Comparison of ENCODE assay signal across 1 cellular context in the genomic region with DNA sequence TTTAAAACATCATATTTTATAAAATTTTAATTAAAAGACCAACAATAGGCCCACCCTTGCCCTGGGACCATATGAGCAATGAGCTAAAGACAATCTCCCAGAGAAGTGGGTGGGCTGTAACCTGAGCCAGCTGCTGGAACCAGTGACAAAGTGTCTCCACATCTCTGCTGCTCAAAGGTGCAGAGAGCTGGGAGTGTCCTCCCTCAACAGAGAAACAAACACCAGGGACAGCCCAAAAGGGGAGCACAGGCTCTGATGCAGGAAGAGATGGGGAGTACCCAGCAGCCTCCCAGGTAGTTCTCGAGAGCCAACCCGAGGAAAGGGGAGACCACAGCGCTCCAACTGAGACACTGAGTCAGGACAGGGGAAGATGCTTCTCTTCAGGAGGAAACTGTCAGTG.
TF ChIP-seq lines count a peak whose summit lies in the region.

No MANE protein-coding gene starts in this region.

TF ChIP-seq in K562, 482 proteins besides CTCF, POLR2A, EP300 and RAD21 (continued from another document):
- TF ChIP-seq, protein P1, sequence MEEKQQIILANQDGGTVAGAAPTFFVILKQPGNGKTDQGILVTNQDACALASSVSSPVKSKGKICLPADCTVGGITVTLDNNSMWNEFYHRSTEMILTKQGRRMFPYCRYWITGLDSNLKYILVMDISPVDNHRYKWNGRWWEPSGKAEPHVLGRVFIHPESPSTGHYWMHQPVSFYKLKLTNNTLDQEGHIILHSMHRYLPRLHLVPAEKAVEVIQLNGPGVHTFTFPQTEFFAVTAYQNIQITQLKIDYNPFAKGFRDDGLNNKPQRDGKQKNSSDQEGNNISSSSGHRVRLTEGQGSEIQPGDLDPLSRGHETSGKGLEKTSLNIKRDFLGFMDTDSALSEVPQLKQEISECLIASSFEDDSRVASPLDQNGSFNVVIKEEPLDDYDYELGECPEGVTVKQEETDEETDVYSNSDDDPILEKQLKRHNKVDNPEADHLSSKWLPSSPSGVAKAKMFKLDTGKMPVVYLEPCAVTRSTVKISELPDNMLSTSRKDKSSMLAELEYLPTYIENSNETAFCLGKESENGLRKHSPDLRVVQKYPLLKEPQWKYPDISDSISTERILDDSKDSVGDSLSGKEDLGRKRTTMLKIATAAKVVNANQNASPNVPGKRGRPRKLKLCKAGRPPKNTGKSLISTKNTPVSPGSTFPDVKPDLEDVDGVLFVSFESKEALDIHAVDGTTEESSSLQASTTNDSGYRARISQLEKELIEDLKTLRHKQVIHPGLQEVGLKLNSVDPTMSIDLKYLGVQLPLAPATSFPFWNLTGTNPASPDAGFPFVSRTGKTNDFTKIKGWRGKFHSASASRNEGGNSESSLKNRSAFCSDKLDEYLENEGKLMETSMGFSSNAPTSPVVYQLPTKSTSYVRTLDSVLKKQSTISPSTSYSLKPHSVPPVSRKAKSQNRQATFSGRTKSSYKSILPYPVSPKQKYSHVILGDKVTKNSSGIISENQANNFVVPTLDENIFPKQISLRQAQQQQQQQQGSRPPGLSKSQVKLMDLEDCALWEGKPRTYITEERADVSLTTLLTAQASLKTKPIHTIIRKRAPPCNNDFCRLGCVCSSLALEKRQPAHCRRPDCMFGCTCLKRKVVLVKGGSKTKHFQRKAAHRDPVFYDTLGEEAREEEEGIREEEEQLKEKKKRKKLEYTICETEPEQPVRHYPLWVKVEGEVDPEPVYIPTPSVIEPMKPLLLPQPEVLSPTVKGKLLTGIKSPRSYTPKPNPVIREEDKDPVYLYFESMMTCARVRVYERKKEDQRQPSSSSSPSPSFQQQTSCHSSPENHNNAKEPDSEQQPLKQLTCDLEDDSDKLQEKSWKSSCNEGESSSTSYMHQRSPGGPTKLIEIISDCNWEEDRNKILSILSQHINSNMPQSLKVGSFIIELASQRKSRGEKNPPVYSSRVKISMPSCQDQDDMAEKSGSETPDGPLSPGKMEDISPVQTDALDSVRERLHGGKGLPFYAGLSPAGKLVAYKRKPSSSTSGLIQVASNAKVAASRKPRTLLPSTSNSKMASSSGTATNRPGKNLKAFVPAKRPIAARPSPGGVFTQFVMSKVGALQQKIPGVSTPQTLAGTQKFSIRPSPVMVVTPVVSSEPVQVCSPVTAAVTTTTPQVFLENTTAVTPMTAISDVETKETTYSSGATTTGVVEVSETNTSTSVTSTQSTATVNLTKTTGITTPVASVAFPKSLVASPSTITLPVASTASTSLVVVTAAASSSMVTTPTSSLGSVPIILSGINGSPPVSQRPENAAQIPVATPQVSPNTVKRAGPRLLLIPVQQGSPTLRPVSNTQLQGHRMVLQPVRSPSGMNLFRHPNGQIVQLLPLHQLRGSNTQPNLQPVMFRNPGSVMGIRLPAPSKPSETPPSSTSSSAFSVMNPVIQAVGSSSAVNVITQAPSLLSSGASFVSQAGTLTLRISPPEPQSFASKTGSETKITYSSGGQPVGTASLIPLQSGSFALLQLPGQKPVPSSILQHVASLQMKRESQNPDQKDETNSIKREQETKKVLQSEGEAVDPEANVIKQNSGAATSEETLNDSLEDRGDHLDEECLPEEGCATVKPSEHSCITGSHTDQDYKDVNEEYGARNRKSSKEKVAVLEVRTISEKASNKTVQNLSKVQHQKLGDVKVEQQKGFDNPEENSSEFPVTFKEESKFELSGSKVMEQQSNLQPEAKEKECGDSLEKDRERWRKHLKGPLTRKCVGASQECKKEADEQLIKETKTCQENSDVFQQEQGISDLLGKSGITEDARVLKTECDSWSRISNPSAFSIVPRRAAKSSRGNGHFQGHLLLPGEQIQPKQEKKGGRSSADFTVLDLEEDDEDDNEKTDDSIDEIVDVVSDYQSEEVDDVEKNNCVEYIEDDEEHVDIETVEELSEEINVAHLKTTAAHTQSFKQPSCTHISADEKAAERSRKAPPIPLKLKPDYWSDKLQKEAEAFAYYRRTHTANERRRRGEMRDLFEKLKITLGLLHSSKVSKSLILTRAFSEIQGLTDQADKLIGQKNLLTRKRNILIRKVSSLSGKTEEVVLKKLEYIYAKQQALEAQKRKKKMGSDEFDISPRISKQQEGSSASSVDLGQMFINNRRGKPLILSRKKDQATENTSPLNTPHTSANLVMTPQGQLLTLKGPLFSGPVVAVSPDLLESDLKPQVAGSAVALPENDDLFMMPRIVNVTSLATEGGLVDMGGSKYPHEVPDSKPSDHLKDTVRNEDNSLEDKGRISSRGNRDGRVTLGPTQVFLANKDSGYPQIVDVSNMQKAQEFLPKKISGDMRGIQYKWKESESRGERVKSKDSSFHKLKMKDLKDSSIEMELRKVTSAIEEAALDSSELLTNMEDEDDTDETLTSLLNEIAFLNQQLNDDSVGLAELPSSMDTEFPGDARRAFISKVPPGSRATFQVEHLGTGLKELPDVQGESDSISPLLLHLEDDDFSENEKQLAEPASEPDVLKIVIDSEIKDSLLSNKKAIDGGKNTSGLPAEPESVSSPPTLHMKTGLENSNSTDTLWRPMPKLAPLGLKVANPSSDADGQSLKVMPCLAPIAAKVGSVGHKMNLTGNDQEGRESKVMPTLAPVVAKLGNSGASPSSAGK (IDR thresholded peaks at IDR 0.05) = no peak
- TF ChIP-seq PPARD (CRISPR knock-in tag; IDR thresholded peaks at IDR 0.05) = no peak
- TF ChIP-seq ATF7 (IDR thresholded peaks at IDR 0.05) = no peak
- TF ChIP-seq ZNF121 (CRISPR knock-in tag; conservative IDR thresholded peaks at IDR 0.05) = no peak
- TF ChIP-seq, protein P2, sequence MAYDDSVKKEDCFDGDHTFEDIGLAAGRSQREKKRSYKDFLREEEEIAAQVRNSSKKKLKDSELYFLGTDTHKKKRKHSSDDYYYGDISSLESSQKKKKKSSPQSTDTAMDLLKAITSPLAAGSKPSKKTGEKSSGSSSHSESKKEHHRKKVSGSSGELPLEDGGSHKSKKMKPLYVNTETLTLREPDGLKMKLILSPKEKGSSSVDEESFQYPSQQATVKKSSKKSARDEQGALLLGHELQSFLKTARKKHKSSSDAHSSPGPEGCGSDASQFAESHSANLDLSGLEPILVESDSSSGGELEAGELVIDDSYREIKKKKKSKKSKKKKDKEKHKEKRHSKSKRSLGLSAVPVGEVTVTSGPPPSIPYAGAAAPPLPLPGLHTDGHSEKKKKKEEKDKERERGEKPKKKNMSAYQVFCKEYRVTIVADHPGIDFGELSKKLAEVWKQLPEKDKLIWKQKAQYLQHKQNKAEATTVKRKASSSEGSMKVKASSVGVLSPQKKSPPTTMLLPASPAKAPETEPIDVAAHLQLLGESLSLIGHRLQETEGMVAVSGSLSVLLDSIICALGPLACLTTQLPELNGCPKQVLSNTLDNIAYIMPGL (CRISPR knock-in tag; IDR thresholded peaks at IDR 0.05) = no peak
- TF ChIP-seq ZNF146 (CRISPR knock-in tag; IDR thresholded peaks at IDR 0.05; ENCODE audit: unreplicated experiment) = no peak
- TF ChIP-seq EP400 (IDR thresholded peaks at IDR 0.05) = no peak
- TF ChIP-seq, protein P3, sequence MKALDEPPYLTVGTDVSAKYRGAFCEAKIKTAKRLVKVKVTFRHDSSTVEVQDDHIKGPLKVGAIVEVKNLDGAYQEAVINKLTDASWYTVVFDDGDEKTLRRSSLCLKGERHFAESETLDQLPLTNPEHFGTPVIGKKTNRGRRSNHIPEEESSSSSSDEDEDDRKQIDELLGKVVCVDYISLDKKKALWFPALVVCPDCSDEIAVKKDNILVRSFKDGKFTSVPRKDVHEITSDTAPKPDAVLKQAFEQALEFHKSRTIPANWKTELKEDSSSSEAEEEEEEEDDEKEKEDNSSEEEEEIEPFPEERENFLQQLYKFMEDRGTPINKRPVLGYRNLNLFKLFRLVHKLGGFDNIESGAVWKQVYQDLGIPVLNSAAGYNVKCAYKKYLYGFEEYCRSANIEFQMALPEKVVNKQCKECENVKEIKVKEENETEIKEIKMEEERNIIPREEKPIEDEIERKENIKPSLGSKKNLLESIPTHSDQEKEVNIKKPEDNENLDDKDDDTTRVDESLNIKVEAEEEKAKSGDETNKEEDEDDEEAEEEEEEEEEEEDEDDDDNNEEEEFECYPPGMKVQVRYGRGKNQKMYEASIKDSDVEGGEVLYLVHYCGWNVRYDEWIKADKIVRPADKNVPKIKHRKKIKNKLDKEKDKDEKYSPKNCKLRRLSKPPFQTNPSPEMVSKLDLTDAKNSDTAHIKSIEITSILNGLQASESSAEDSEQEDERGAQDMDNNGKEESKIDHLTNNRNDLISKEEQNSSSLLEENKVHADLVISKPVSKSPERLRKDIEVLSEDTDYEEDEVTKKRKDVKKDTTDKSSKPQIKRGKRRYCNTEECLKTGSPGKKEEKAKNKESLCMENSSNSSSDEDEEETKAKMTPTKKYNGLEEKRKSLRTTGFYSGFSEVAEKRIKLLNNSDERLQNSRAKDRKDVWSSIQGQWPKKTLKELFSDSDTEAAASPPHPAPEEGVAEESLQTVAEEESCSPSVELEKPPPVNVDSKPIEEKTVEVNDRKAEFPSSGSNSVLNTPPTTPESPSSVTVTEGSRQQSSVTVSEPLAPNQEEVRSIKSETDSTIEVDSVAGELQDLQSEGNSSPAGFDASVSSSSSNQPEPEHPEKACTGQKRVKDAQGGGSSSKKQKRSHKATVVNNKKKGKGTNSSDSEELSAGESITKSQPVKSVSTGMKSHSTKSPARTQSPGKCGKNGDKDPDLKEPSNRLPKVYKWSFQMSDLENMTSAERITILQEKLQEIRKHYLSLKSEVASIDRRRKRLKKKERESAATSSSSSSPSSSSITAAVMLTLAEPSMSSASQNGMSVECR (CRISPR knock-in tag; IDR thresholded peaks at IDR 0.05) = no peak
- TF ChIP-seq XRCC5 (IDR thresholded peaks at IDR 0.05; ENCODE audit: low read depth, low read length) = no peak
